ENCODE assay signal across 17 cellular contexts in genomic region chr4:34943719-34944386, GRCh38.
DNase-seq lines count a peak whose midpoint lies in the region; FAIRE-seq and TF ChIP-seq lines count a peak whose summit lies in the region.
"Had no signal": no experiment of that assay in that cellular context is flagged by ENCODE, and none has a peak within 500 bp of the region (broad histone marks: within the 10 kb centered on the region; RNA-seq: fewer than 3 reads in every experiment).

No MANE protein-coding gene starts in this region.

- H3K4me3 ChIP-seq in kidney (ENCODE audit: low read length in 2 of 2) (no peak overlapping the region), skeletal muscle tissue (ENCODE audit: low read length in 3 of 3) (no peak overlapping the region), mesendoderm (ENCODE audit: low read length) (no peak overlapping the region)

- H3K9me3 ChIP-seq in kidney (ENCODE audit: control insufficient read depth in 1 of 2, low read length in 2 of 2): no peaks in the 10 kb centered on the region
- peaks cover 0 to 4% (median 0%) of the 10 kb centered on the region in 3 donors for H3K9me3 ChIP-seq in skeletal muscle tissue (ENCODE audit: control insufficient read depth in 3 of 3, low read length in 3 of 3)
- H3K9me3 ChIP-seq: Caco-2 had no signal

- H3K36me3 ChIP-seq in kidney (ENCODE audit: control insufficient read depth in 1 of 2, insufficient read depth in 2 of 2, low read length in 2 of 2) (no peaks in the 10 kb centered on the region), skeletal muscle tissue (ENCODE audit: control insufficient read depth in 3 of 3, insufficient read depth in 3 of 3, low read length in 3 of 3) (no peaks in the 10 kb centered on the region), mesendoderm (ENCODE audit: control insufficient read depth, insufficient read depth, low read length) (no peaks in the 10 kb centered on the region)

- no peaks in the 10 kb centered on the region for H3K79me2 ChIP-seq in mesendoderm (ENCODE audit: control insufficient read depth, insufficient read depth, low read length)

- H2BK15ac ChIP-seq in mesendoderm (replicated peaks; ENCODE audit: low read depth): no peak overlapping the region

- no peak for TF ChIP-seq CTCF in kidney (IDR thresholded peaks at IDR 0.05; ENCODE audit: borderline replicate concordance, extremely low read depth, insufficient read depth)

- no peak overlapping the region for H4K5ac ChIP-seq in mesendoderm (ENCODE audit: low read length)

- H2AK5ac ChIP-seq in mesendoderm (ENCODE audit: low read length): no peak overlapping the region

- WGBS in mesendoderm (ENCODE audit: extremely low coverage, insufficient coverage, low lambda C conversion rate): no CpG with 5 or more reads among the region's 2 CpGs

- no peak overlapping the region for H3K18ac ChIP-seq in mesendoderm (ENCODE audit: low read length)

- H4K8ac ChIP-seq in mesendoderm (ENCODE audit: low read depth, low read length): no peak overlapping the region

- no peak overlapping the region for H3K27ac ChIP-seq in kidney (ENCODE audit: low read depth in 2 of 2, low read length in 2 of 2)
- H3K27ac ChIP-seq in skeletal muscle tissue (ENCODE audit: low read depth, low read length): peak overlapping the region; percentile 84
- H3K27ac ChIP-seq in mesendoderm (ENCODE audit: low read depth, low read length): no peak overlapping the region
- H3K27ac ChIP-seq: C4-2B had no signal

- DNase-seq in OCI-M1 (lab: John Stamatoyannopoulos, UW) (peak; percentile 7), kidney (no peak), posterior vena cava (ENCODE audit: low spot score) (no peak), mesendoderm (no peak), NCI-H524 (lab: John Stamatoyannopoulos, UW) (no peak)
- DNase-seq: 8988T; Caco-2; CD4-positive, CD25-positive, alpha-beta regulatory T cell; CD8-positive, alpha-beta T cell; DMS153; DND-41; H9 had no signal

- peak; percentile 85 for FAIRE-seq in kidney (lab: Jason Lieb, UNC)
- FAIRE-seq: G401.6, GM12892, H1 had no signal

- H3K56ac ChIP-seq in mesendoderm (ENCODE audit: low read length): no peak overlapping the region

- no peak overlapping the region for H3K4ac ChIP-seq in mesendoderm (ENCODE audit: low read depth, low read length)

- no peaks in the 10 kb centered on the region for H3K27me3 ChIP-seq in skeletal muscle tissue (ENCODE audit: control insufficient read depth in 3 of 3, insufficient read depth in 3 of 3, low read length in 3 of 3)
- no peaks in the 10 kb centered on the region for H3K27me3 ChIP-seq in mesendoderm (ENCODE audit: insufficient read depth, low read length, poor library complexity)

- H3K9ac ChIP-seq in kidney (ENCODE audit: low read length in 2 of 2) (no peak overlapping the region), skeletal muscle tissue (ENCODE audit: low read depth in 1 of 3, low read length in 3 of 3) (peak overlapping the region in 1 of 3 donors; percentile 34), mesendoderm (ENCODE audit: low read length) (no peak overlapping the region)

- H3K23ac ChIP-seq in mesendoderm (ENCODE audit: low read length): no peak overlapping the region

- H2BK5ac ChIP-seq in mesendoderm (ENCODE audit: low read length): no peak overlapping the region

- intact Hi-C loops in kidney (cut with DNase I) (no loop called here), posterior vena cava (cut with DNase I) (no loop called here)

- H3K4me1 ChIP-seq in kidney (ENCODE audit: control insufficient read depth in 1 of 2, insufficient read depth in 1 of 2, low read depth in 1 of 2, low read length in 2 of 2): no peaks in the 10 kb centered on the region
- no peaks in the 10 kb centered on the region for H3K4me1 ChIP-seq in skeletal muscle tissue (ENCODE audit: control insufficient read depth in 3 of 3, insufficient read depth in 3 of 3, low read length in 3 of 3)
- H3K4me1 ChIP-seq in mesendoderm (ENCODE audit: control insufficient read depth, low read depth, low read length): no peaks in the 10 kb centered on the region
- H3K4me1 ChIP-seq: Caco-2 had no signal

- no peak overlapping the region for H2BK120ac ChIP-seq in mesendoderm (ENCODE audit: low read depth, low read length)

- no peaks in the 10 kb centered on the region for H3K79me1 ChIP-seq in mesendoderm (ENCODE audit: low read length)

- H3K4me2 ChIP-seq in mesendoderm (ENCODE audit: low read length): no peak overlapping the region
